20 cellular contexts compared by ENCODE assay signal in genomic region chr3:140298569-140299070, GRCh38.
DNase-seq lines count a peak whose midpoint lies in the region; ATAC-seq and TF ChIP-seq lines count a peak whose summit lies in the region.
"Had no signal": no experiment of that assay in that cellular context is flagged by ENCODE, and none has a peak within 500 bp of the region (broad histone marks: within the 10 kb centered on the region; RNA-seq: fewer than 3 reads in every experiment).

No MANE protein-coding gene starts in this region.

- H2AFZ ChIP-seq in neural progenitor cell (replicated peaks) = no peak overlapping the region
- H2AFZ ChIP-seq: GM23248 had no signal

- H3K9ac ChIP-seq in HUES64 (ENCODE audit: low read depth, low read length) (no peak overlapping the region), neural progenitor cell (no peak overlapping the region)
- H3K9ac ChIP-seq: BLaER1 treated with 17β-estradiol and CSF1 and Interleukin-3, amounts not matched to agents 10 nM and 100 nM; GM23248 had no signal

- ATAC-seq in HG02763 (IDR thresholded peaks at IDR 0.05; ENCODE audit: unreplicated experiment) = no peak
- ATAC-seq: A549 had no signal

- TF ChIP-seq CTCF in neural progenitor cell (IDR thresholded peaks at IDR 0.05) = no peak
- TF ChIP-seq CTCF in adrenal gland (IDR thresholded peaks at IDR 0.05) = no peak

- no peaks in the 10 kb centered on the region for H3K27me3 Mint-ChIP-seq in neural progenitor cell (ENCODE audit: insufficient read depth, low read depth)

- no peak overlapping the region for H3K4me2 ChIP-seq in neural progenitor cell
- H3K4me2 ChIP-seq: A549; BLaER1 treated with 17β-estradiol and CSF1 and Interleukin-3, amounts not matched to agents 10 nM and 100 nM had no signal

- no peak overlapping the region for H3K27ac Mint-ChIP-seq in neural progenitor cell
- H3K27ac Mint-ChIP-seq: CD4-positive, alpha-beta T cell had no signal

- H3K27ac ChIP-seq in HUES64 (ENCODE audit: low read depth, low read length) = peak overlapping the region; percentile 76
- H3K27ac ChIP-seq in neural progenitor cell = no peak overlapping the region
- H3K27ac ChIP-seq in adrenal gland = no peak overlapping the region
- H3K27ac ChIP-seq: A549; BLaER1 treated with 17β-estradiol and CSF1 and Interleukin-3, amounts not matched to agents 10 nM and 100 nM; GM23248 had no signal

- H3K4me3 Mint-ChIP-seq in neural progenitor cell = no peak overlapping the region
- H3K4me3 Mint-ChIP-seq: CD4-positive, alpha-beta T cell had no signal

- H3F3A ChIP-seq in neural progenitor cell (ENCODE audit: low read depth) = no peaks in the 10 kb centered on the region

- H4K20me1 ChIP-seq in neural progenitor cell (ENCODE audit: low read depth) = no peaks in the 10 kb centered on the region
- H4K20me1 ChIP-seq: BLaER1 treated with 17β-estradiol and CSF1 and Interleukin-3, amounts not matched to agents 10 nM and 100 nM had no signal

- H3K9me3 ChIP-seq in HUES64 (ENCODE audit: insufficient read depth, low read depth, low read length) = no peaks in the 10 kb centered on the region
- no peaks in the 10 kb centered on the region for H3K9me3 ChIP-seq in neural progenitor cell (ENCODE audit: low read depth)
- no peaks in the 10 kb centered on the region for H3K9me3 ChIP-seq in adrenal gland (replicated peaks in 1 of 3)
- H3K9me3 ChIP-seq: A549; BLaER1 treated with 17β-estradiol and CSF1 and Interleukin-3, amounts not matched to agents 10 nM and 100 nM; MG63 had no signal

- no peaks in the 10 kb centered on the region for H3K4me1 Mint-ChIP-seq in neural progenitor cell

- H3K4me3 ChIP-seq in H7 (ENCODE audit: insufficient read depth, low read depth, low read length) (no peak overlapping the region), HUES64 (ENCODE audit: low read length) (no peak overlapping the region), neural progenitor cell (no peak overlapping the region), adrenal gland (no peak overlapping the region)
- H3K4me3 ChIP-seq: A549; BLaER1 treated with 17β-estradiol and CSF1 and Interleukin-3, amounts not matched to agents 10 nM and 100 nM; GM23248; MG63 had no signal

- no peaks in the 10 kb centered on the region for H3K36me3 Mint-ChIP-seq in neural progenitor cell

- intact Hi-C loops in adrenal gland (cut with DNase I) = no loop called here

- H3K36me3 ChIP-seq in H7 (replicated peaks; ENCODE audit: control insufficient read depth, insufficient read depth, low read length) (no peaks in the 10 kb centered on the region), HUES64 (ENCODE audit: insufficient read depth, low read length) (no peaks in the 10 kb centered on the region), neural progenitor cell (no peaks in the 10 kb centered on the region), adrenal gland (replicated peaks in 1 of 2) (no peaks in the 10 kb centered on the region)
- H3K36me3 ChIP-seq: BLaER1 treated with 17β-estradiol and CSF1 and Interleukin-3, amounts not matched to agents 10 nM and 100 nM; MG63 had no signal

- no peak for TF ChIP-seq POLR2A in adrenal gland (IDR thresholded peaks at IDR 0.05)

- H3K27me3 ChIP-seq in H7 (ENCODE audit: control insufficient read depth, insufficient read depth, low read length) (no peaks in the 10 kb centered on the region), HUES64 (ENCODE audit: insufficient read depth, low read length) (no peaks in the 10 kb centered on the region), neural progenitor cell (no peaks in the 10 kb centered on the region), adrenal gland (no peaks in the 10 kb centered on the region)
- H3K27me3 ChIP-seq: BLaER1 treated with 17β-estradiol and CSF1 and Interleukin-3, amounts not matched to agents 10 nM and 100 nM; MG63 had no signal

- no peaks in the 10 kb centered on the region for H3K79me2 ChIP-seq in neural progenitor cell (ENCODE audit: low read depth)

- H3K4me1 ChIP-seq in HUES64 (ENCODE audit: insufficient read depth, low read length) = peaks cover 34% of the 10 kb centered on the region
- no peaks in the 10 kb centered on the region for H3K4me1 ChIP-seq in neural progenitor cell
- no peaks in the 10 kb centered on the region for H3K4me1 ChIP-seq in adrenal gland (replicated peaks in 1 of 2)
- H3K4me1 ChIP-seq: A549; BLaER1 treated with 17β-estradiol and CSF1 and Interleukin-3, amounts not matched to agents 10 nM and 100 nM had no signal

- peak; percentile 36 for DNase-seq in H7
- DNase-seq in iPS DF 4.7 (ENCODE audit: extremely low read depth, low spot score) = peak; percentile 58
- DNase-seq in neural progenitor cell (ENCODE audit: low spot score) = peak; percentile 33
- no peak for DNase-seq in adrenal gland
- DNase-seq in NCI-H2171 (lab: John Stamatoyannopoulos, UW) = no peak
- DNase-seq: AML-193; CD4-positive, alpha-beta T cell; GM23248; IMR-90; KG1; MG63; NCI-H2029; NCI-H2227 treated with DMSO at 0.1 percent for 48 hours; NCI-H526 treated with DMSO at 0.1 percent for 48 hours; RPMI8226; SHP77 had no signal

- H3K9me3 Mint-ChIP-seq in neural progenitor cell = no peaks in the 10 kb centered on the region
- H3K9me3 Mint-ChIP-seq: CD4-positive, alpha-beta T cell had no signal

- WGBS in HUES64 = 28% methylated on average over 2 of the region's 2 CpGs
- WGBS in adrenal gland, 4 donors = 74 to 89% (median 83%) methylated on average over 2 of the region's 2 CpGs

Comparison
In these comparisons a context has a peak if more than half of its experiments do, and no peak if none do; other contexts are left out.
1. DNase-seq: peak in H7 (single experiment), iPS DF 4.7 (single experiment) and neural progenitor cell (single experiment); none in adrenal gland (0 of 7) and NCI-H2171 (single experiment).